3 cellular contexts compared by ENCODE assay signal in the genomic region with DNA sequence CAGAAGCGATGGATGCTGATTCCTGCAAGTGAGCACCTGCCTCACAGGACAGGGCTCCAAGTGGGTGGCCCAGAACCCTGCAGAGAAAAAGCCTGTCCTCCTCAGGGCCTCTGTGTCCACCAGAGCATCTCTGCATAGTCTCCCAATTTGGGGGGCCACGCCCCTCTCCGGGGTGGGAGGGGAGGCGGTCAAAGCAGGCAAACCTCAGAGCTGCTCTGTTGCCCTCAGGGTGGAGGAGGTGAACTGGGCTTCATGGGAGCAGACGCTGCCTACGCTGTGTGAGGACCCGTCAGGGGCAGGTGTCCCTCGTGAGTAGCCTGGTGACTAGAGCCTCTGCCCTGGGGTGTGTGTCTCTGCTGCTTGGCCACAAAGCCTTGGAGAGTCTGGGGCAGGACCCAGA.
TF ChIP-seq lines count a peak whose summit lies in the region.

No MANE protein-coding gene starts in this region.

TF ChIP-seq in HepG2, 621 proteins besides CTCF, POLR2A, EP300 and RAD21:
- no peak for TF ChIP-seq TSC22D2 (CRISPR knock-in tag; IDR thresholded peaks at IDR 0.05; ENCODE audit: borderline replicate concordance)
- TF ChIP-seq SOX13 (IDR thresholded peaks at IDR 0.05): no peak
- no peak for TF ChIP-seq SOX13 (CRISPR knock-in tag; conservative IDR thresholded peaks at IDR 0.05 in 1 of 2, IDR thresholded peaks at IDR 0.05 in 1 of 2)
- no peak for TF ChIP-seq ZNF75D (CRISPR knock-in tag; IDR thresholded peaks at IDR 0.05; ENCODE audit: borderline replicate concordance)
- no peak for TF ChIP-seq STAG1 (CRISPR knock-in tag; IDR thresholded peaks at IDR 0.05)
- TF ChIP-seq, protein P1, sequence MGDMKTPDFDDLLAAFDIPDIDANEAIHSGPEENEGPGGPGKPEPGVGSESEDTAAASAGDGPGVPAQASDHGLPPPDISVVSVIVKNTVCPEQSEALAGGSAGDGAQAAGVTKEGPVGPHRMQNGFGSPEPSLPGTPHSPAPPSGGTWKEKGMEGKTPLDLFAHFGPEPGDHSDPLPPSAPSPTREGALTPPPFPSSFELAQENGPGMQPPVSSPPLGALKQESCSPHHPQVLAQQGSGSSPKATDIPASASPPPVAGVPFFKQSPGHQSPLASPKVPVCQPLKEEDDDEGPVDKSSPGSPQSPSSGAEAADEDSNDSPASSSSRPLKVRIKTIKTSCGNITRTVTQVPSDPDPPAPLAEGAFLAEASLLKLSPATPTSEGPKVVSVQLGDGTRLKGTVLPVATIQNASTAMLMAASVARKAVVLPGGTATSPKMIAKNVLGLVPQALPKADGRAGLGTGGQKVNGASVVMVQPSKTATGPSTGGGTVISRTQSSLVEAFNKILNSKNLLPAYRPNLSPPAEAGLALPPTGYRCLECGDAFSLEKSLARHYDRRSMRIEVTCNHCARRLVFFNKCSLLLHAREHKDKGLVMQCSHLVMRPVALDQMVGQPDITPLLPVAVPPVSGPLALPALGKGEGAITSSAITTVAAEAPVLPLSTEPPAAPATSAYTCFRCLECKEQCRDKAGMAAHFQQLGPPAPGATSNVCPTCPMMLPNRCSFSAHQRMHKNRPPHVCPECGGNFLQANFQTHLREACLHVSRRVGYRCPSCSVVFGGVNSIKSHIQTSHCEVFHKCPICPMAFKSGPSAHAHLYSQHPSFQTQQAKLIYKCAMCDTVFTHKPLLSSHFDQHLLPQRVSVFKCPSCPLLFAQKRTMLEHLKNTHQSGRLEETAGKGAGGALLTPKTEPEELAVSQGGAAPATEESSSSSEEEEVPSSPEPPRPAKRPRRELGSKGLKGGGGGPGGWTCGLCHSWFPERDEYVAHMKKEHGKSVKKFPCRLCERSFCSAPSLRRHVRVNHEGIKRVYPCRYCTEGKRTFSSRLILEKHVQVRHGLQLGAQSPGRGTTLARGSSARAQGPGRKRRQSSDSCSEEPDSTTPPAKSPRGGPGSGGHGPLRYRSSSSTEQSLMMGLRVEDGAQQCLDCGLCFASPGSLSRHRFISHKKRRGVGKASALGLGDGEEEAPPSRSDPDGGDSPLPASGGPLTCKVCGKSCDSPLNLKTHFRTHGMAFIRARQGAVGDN (CRISPR knock-in tag; IDR thresholded peaks at IDR 0.05): peak; percentile 36; the same call in 1 of the 2 replicates
- no peak for TF ChIP-seq ESRRA (CRISPR knock-in tag; IDR thresholded peaks at IDR 0.05; ENCODE audit: low read depth)

TF ChIP-seq in PFSK-1, 5 proteins besides CTCF, POLR2A, EP300 and RAD21:
- TF ChIP-seq FOXP2 (optimal IDR thresholded peaks at IDR 0.05; ENCODE audit: borderline replicate concordance, extremely low read depth, extremely low read length, insufficient read depth) (no peak), TAF1 (IDR thresholded peaks at IDR 0.05; ENCODE audit: borderline replicate concordance, insufficient read depth, low read length) (no peak), POLR2AphosphoS5 (IDR thresholded peaks at IDR 0.05; ENCODE audit: low read depth, low read length) (peak; percentile 41; the same call in 1 of the 2 replicates)
TF ChIP-seq in PFSK-1: peak in this region for 1.

TF ChIP-seq in SK-N-SH, 30 proteins besides CTCF, POLR2A, EP300 and RAD21:
- TF ChIP-seq NRF1 (IDR thresholded peaks at IDR 0.05; ENCODE audit: low read depth, low read length): no peak
- no peak for TF ChIP-seq MXI1 (IDR thresholded peaks at IDR 0.05; ENCODE audit: low read depth, low read length)
- TF ChIP-seq, protein P2, sequence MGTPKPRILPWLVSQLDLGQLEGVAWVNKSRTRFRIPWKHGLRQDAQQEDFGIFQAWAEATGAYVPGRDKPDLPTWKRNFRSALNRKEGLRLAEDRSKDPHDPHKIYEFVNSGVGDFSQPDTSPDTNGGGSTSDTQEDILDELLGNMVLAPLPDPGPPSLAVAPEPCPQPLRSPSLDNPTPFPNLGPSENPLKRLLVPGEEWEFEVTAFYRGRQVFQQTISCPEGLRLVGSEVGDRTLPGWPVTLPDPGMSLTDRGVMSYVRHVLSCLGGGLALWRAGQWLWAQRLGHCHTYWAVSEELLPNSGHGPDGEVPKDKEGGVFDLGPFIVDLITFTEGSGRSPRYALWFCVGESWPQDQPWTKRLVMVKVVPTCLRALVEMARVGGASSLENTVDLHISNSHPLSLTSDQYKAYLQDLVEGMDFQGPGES (IDR thresholded peaks at IDR 0.05; ENCODE audit: low read depth, low read length): no peak
- no peak for TF ChIP-seq SMC3 (IDR thresholded peaks at IDR 0.05; ENCODE audit: low read depth, low read length)
- no peak for TF ChIP-seq RFX5 (IDR thresholded peaks at IDR 0.05; ENCODE audit: low read length)
- TF ChIP-seq, protein P3, sequence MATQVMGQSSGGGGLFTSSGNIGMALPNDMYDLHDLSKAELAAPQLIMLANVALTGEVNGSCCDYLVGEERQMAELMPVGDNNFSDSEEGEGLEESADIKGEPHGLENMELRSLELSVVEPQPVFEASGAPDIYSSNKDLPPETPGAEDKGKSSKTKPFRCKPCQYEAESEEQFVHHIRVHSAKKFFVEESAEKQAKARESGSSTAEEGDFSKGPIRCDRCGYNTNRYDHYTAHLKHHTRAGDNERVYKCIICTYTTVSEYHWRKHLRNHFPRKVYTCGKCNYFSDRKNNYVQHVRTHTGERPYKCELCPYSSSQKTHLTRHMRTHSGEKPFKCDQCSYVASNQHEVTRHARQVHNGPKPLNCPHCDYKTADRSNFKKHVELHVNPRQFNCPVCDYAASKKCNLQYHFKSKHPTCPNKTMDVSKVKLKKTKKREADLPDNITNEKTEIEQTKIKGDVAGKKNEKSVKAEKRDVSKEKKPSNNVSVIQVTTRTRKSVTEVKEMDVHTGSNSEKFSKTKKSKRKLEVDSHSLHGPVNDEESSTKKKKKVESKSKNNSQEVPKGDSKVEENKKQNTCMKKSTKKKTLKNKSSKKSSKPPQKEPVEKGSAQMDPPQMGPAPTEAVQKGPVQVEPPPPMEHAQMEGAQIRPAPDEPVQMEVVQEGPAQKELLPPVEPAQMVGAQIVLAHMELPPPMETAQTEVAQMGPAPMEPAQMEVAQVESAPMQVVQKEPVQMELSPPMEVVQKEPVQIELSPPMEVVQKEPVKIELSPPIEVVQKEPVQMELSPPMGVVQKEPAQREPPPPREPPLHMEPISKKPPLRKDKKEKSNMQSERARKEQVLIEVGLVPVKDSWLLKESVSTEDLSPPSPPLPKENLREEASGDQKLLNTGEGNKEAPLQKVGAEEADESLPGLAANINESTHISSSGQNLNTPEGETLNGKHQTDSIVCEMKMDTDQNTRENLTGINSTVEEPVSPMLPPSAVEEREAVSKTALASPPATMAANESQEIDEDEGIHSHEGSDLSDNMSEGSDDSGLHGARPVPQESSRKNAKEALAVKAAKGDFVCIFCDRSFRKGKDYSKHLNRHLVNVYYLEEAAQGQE (IDR thresholded peaks at IDR 0.05; ENCODE audit: low read depth, low read length): no peak
- TF ChIP-seq, protein P4, sequence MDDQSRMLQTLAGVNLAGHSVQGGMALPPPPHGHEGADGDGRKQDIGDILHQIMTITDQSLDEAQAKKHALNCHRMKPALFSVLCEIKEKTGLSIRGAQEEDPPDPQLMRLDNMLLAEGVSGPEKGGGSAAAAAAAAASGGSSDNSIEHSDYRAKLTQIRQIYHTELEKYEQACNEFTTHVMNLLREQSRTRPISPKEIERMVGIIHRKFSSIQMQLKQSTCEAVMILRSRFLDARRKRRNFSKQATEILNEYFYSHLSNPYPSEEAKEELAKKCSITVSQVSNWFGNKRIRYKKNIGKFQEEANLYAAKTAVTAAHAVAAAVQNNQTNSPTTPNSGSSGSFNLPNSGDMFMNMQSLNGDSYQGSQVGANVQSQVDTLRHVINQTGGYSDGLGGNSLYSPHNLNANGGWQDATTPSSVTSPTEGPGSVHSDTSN (IDR thresholded peaks at IDR 0.05): no peak
- no peak for TF ChIP-seq YY1 (IDR thresholded peaks at IDR 0.05; ENCODE audit: low read depth)
- TF ChIP-seq RCOR1 (IDR thresholded peaks at IDR 0.05; ENCODE audit: low read length): no peak
